In genomic region chr9:75454891-75455290, GRCh38 we compare ENCODE assay signal across 28 cellular contexts.
"Had no signal": no experiment of that assay in that cellular context is flagged by ENCODE, and none has a peak within 500 bp of the region (broad histone marks: within the 10 kb centered on the region; RNA-seq: fewer than 3 reads in every experiment).

No MANE protein-coding gene starts in this region.

- H3K4me3 ChIP-seq: ascending aorta, cardiac muscle cell had no signal

- ATAC-seq: activated CD8-positive, alpha-beta T cell treated with anti-CD3 and anti-CD28 coated beads for 36 hours; activated T-cell treated with anti-CD3 and anti-CD28 coated beads, Interleukin-2, amount 50 U/mL, for 72 hours; activated T-helper 17 cell treated with anti-CD3 and anti-CD28 coated beads, Interleukin-2, amount 50 U/mL, for 72 hours had no signal

- H3K9me3 ChIP-seq: ascending aorta had no signal

- H3K27ac ChIP-seq: ascending aorta, cardiac muscle cell, VCaP had no signal

- H3K36me3 ChIP-seq: ascending aorta, cardiac muscle cell had no signal

- H3K27me3 ChIP-seq: ascending aorta, cardiac muscle cell had no signal

- DNase-seq: activated B cell treated with CpG ODN at 0.5 μM for 24 hours; activated CD4-positive, alpha-beta T cell treated with anti-CD3 and anti-CD28 coated beads for 4 hours; activated CD4-positive, alpha-beta T cell treated with anti-CD3 and anti-CD28 coated beads, Interleukin-2, amount 50 U/mL, for 4 hours; activated CD4-positive, CD25-positive, alpha-beta regulatory T cell treated with anti-CD3 and anti-CD28 coated beads, Interleukin-2, amount 50 U/mL, for 72 hours; activated CD8-positive, alpha-beta T cell treated with anti-CD3 and anti-CD28 coated beads for 36 hours; activated effector memory CD4-positive, alpha-beta T cell treated with anti-CD3 and anti-CD28 coated beads, Interleukin-2, amount 50 U/mL, for 16 hours; activated naive CD4-positive, alpha-beta T cell treated with Interleukin-2 at 50 U/mL for 16 hours; activated naive CD8-positive, alpha-beta T cell treated with anti-CD3 and anti-CD28 coated beads, Interleukin-2, amount 10 ng/mL, durations not matched to agents 7 days and 5 days; activated T-cell treated with anti-CD3 and anti-CD28 coated beads, Interleukin-2, amount 50 U/mL, for 1 hour; activated T-cell treated with anti-CD3 and anti-CD28 coated beads, Interleukin-2, amount 50 U/mL, for 72 hours; NCI-H1048; NCI-H1436; NCI-H1694; NCI-H1930; NCI-H345; NCI-H524 treated with DMSO at 0.1 percent for 48 hours; NCI-H748 treated with DMSO at 0.1 percent for 48 hours; NK-92 treated with Interleukin-12 subunit alpha and Interleukin-12 subunit beta, amount 100 ng/mL, for 24 hours; OCI-M1; Right ventricle myocardium superior; SW 1271; T-helper 1 cell; T-helper 2 cell; T-helper 9 cell had no signal
